In genomic region chr12:49827351-49828099, GRCh38 we compare ENCODE assay signal across 8 cellular contexts. TPM values are rescaled to one million over a fixed set of nuclear protein-coding genes. Genes with fewer than 3 reads are reported as not detected.
DNase-seq lines count a peak whose midpoint lies in the region; ATAC-seq and TF ChIP-seq lines count a peak whose summit lies in the region.

No MANE protein-coding gene starts in this region.

- DNase-seq in AG08396 (ENCODE audit: low spot score), result peak; percentile 88
- DNase-seq in NCI-H1092 (lab: John Stamatoyannopoulos, UW), result peak; percentile 12
- DNase-seq in activated B cell treated with CpG ODN at 0.5 μM for 24 hours, result peak; percentile 45
- peak; percentile 81 for DNase-seq in coronary artery (ENCODE audit: low spot score)
- DNase-seq in stimulated activated CD4-positive, alpha-beta T cell treated with anti-CD3 and anti-CD28 coated beads, Interleukin-15, amount 100 ng/mL, for 24 hours, result peak; percentile 61

- POLR2A ChIA-PET in activated B cell treated with CpG ODN at 0.5 μM for 24 hours (lab: Charles Lee), result interaction anchor here (0.8 to 3.5 kb wide), 8 partner anchors 12 to 206 kb away, joined by 3 to 28 read pairs (median 6); partner anchors contain the start of genes BCDIN3D, RACGAP1 and TMBIM6

- peak overlapping the region; percentile 98 for H3K4me3 Mint-ChIP-seq in activated B cell treated with CpG ODN at 0.5 μM for 24 hours

- intact Hi-C loops in activated B cell treated with CpG ODN at 0.5 μM for 24 hours (cut with micrococcal nuclease), result loop anchor here (1.0 to 10.0 kb wide), 7 partner anchors 12 to 563 kb away; partner anchors contain the start of genes BCDIN3D, CERS5, FMNL3 and MCRS1

- ATAC-seq in GM18909 (IDR thresholded peaks at IDR 0.05; ENCODE audit: poor library complexity, unreplicated experiment) (peak; percentile 17), activated B cell treated with CpG ODN at 0.5 μM for 24 hours (ENCODE audit: low read depth) (peak; percentile 7), GM18868 (IDR thresholded peaks at IDR 0.05; ENCODE audit: unreplicated experiment) (no peak)

- no peak overlapping the region for H3K27ac Mint-ChIP-seq in activated B cell treated with CpG ODN at 0.5 μM for 24 hours

- TF ChIP-seq CTCF in activated B cell treated with CpG ODN at 0.5 μM for 24 hours (IDR thresholded peaks at IDR 0.05) (no peak), coronary artery (IDR thresholded peaks at IDR 0.05) (no peak)

- peak overlapping the region; percentile 100 for H3K4me3 ChIP-seq in coronary artery

- H3K27me3 ChIP-seq in layer of hippocampus (ENCODE audit: control insufficient read depth, insufficient read depth, low read length), result no peaks in the 10 kb centered on the region

- H3K27ac ChIP-seq in coronary artery (peak overlapping the region; percentile 90 to 100), layer of hippocampus (ENCODE audit: low read depth, low read length) (peak overlapping the region; percentile 88)

- H3K9me3 Mint-ChIP-seq in activated B cell treated with CpG ODN at 0.5 μM for 24 hours, result no peaks in the 10 kb centered on the region

- CTCF ChIA-PET in activated B cell treated with CpG ODN at 0.5 μM for 24 hours (lab: Charles Lee), result interaction anchor here (0.7 to 4.9 kb wide), 3 partner anchors 11 to 86 kb away, joined by 3 to 19 read pairs (median 3); partner anchors contain the start of gene TMBIM6

- H3K27me3 Mint-ChIP-seq in activated B cell treated with CpG ODN at 0.5 μM for 24 hours, result no peaks in the 10 kb centered on the region

- peaks cover 3% of the 10 kb centered on the region for H3K36me3 Mint-ChIP-seq in activated B cell treated with CpG ODN at 0.5 μM for 24 hours (ENCODE audit: low read depth)

- peaks cover 37% of the 10 kb centered on the region for H3K4me1 Mint-ChIP-seq in activated B cell treated with CpG ODN at 0.5 μM for 24 hours

RNA-seq across cellular contexts. Expression of gene NCKAP5L, which starts 0.7 kb away (rescaled TPM):
- 7.2 and 9.1 TPM in 2 replicates for total RNA-seq in activated B cell treated with CpG ODN at 0.5 μM for 24 hours

RNA-seq across cellular contexts. Expression of gene BCDIN3D, which starts 15.4 kb away (rescaled TPM):
- 10.4 and 12.0 TPM in 2 replicates for total RNA-seq in activated B cell treated with CpG ODN at 0.5 μM for 24 hours

Comparison
In these comparisons a context has a peak if more than half of its experiments do, and no peak if none do; other contexts are left out.
1. DNase-seq: peak in every context shown above with its lines; median percentile 88 in AG08396; 81 in coronary artery; 61 in stimulated activated CD4-positive, alpha-beta T cell treated with anti-CD3 and anti-CD28 coated beads, Interleukin-15, amount 100 ng/mL, for 24 hours; 45 in activated B cell treated with CpG ODN at 0.5 μM for 24 hours; 12 in NCI-H1092.